17 cellular contexts compared by ENCODE assay signal in genomic region chr20:53253668-53254067, GRCh38.
DNase-seq lines count a peak whose midpoint lies in the region; ATAC-seq, FAIRE-seq and TF ChIP-seq lines count a peak whose summit lies in the region.
"Had no signal": no experiment of that assay in that cellular context is flagged by ENCODE, and none has a peak within 500 bp of the region (broad histone marks: within the 10 kb centered on the region; RNA-seq: fewer than 3 reads in every experiment).

No MANE protein-coding gene starts in this region.

- H3K9me2 ChIP-seq in GM23338 (ENCODE audit: insufficient read depth), result no peaks in the 10 kb centered on the region

- no peak overlapping the region for H3K14ac ChIP-seq in trophoblast cell (ENCODE audit: low read length)

- ATAC-seq in GM23338 (no peak), Right ventricle myocardium inferior (no peak), GM19395 (IDR thresholded peaks at IDR 0.05; ENCODE audit: unreplicated experiment) (no peak)
- ATAC-seq: CD8-positive, alpha-beta T cell; HepG2 had no signal

- no peaks in the 10 kb centered on the region for H3K9me3 ChIP-seq in trophoblast cell (ENCODE audit: insufficient read depth, low read depth, low read length)
- H3K9me3 ChIP-seq: HAP-1 had no signal

- H2AFZ ChIP-seq in GM23338, result peak overlapping the region; percentile 52; the same call in 1 of the 2 replicates
- no peak overlapping the region for H2AFZ ChIP-seq in trophoblast cell (ENCODE audit: insufficient read depth, low read length, poor library complexity)

- no peak overlapping the region for H3K4me3 Mint-ChIP-seq in GM23338
- H3K4me3 Mint-ChIP-seq: B cell; CD8-positive, alpha-beta T cell; IgD-negative memory B cell had no signal

- peaks cover 4% of the 10 kb centered on the region for H3K27me3 Mint-ChIP-seq in GM23338 (ENCODE audit: insufficient read depth, low read depth, poor library complexity)
- H3K27me3 Mint-ChIP-seq: IgD-negative memory B cell had no signal

- no peak overlapping the region for H4K12ac ChIP-seq in trophoblast cell (ENCODE audit: low read depth, low read length)

- no peaks in the 10 kb centered on the region for H3F3A ChIP-seq in GM23338 (replicated peaks; ENCODE audit: low read depth)

- WGBS in trophoblast cell (ENCODE audit: extremely low coverage, insufficient coverage, insufficient read length), result no CpG with 5 or more reads among the region's 18 CpGs

- TF ChIP-seq CTCF in GM23338 (conservative IDR thresholded peaks at IDR 0.05; ENCODE audit: low read depth in 2 of 2) (no peak), bronchial epithelial cell (IDR thresholded peaks at IDR 0.05; ENCODE audit: insufficient read depth, low read length, severe bottlenecking) (no peak), coronary artery (IDR thresholded peaks at IDR 0.05) (no peak)

- H3K79me1 ChIP-seq in trophoblast cell (ENCODE audit: low read length), result no peaks in the 10 kb centered on the region

- no peak overlapping the region for H2BK120ac ChIP-seq in trophoblast cell (ENCODE audit: insufficient read depth, low read length, poor library complexity)

- H4K20me1 ChIP-seq in GM23338 (replicated peaks; ENCODE audit: insufficient read depth), result no peaks in the 10 kb centered on the region
- H4K20me1 ChIP-seq: BLaER1 treated with 17β-estradiol and CSF1 and Interleukin-3, amounts not matched to agents 10 nM and 100 nM had no signal

- H2AK5ac ChIP-seq in trophoblast cell (ENCODE audit: low read length), result no peak overlapping the region

- H3K4me2 ChIP-seq in GM23338 (no peak overlapping the region), trophoblast cell (ENCODE audit: low read length) (no peak overlapping the region)
- H3K4me2 ChIP-seq: BLaER1 treated with 17β-estradiol and CSF1 and Interleukin-3, amounts not matched to agents 10 nM and 100 nM had no signal

- H3K79me2 ChIP-seq in GM23338 (replicated peaks; ENCODE audit: insufficient read depth), result no peaks in the 10 kb centered on the region
- H3K79me2 ChIP-seq in trophoblast cell (ENCODE audit: control insufficient read depth, insufficient read depth, low read length, poor library complexity), result no peaks in the 10 kb centered on the region

- peak; percentile 92 for FAIRE-seq in HTR-8/SVneo (lab: Jason Lieb, UNC)
- FAIRE-seq in bronchial epithelial cell (lab: Jason Lieb, UNC), result peak; percentile 28
- FAIRE-seq: HepG2 had no signal

- no peak overlapping the region for H2BK5ac ChIP-seq in trophoblast cell (ENCODE audit: low read depth, low read length, poor library complexity)

- H3K27ac ChIP-seq in GM23338 (ENCODE audit: low read depth), result no peak overlapping the region
- H3K27ac ChIP-seq in trophoblast cell (ENCODE audit: low read depth, low read length), result no peak overlapping the region
- no peak overlapping the region for H3K27ac ChIP-seq in coronary artery
- H3K27ac ChIP-seq: BLaER1 treated with 17β-estradiol and CSF1 and Interleukin-3, amounts not matched to agents 10 nM and 100 nM; HL-60 had no signal

- DNase-seq in GM23338 (ENCODE audit: low spot score), result no peak
- no peak for DNase-seq in HTR-8/SVneo (ENCODE audit: insufficient read length, low spot score)
- no peak for DNase-seq in bronchial epithelial cell (ENCODE audit: low read depth)
- no peak for DNase-seq in trophoblast cell
- no peak for DNase-seq in Right ventricle myocardium inferior (ENCODE audit: missing footprints)
- no peak for DNase-seq in coronary artery (ENCODE audit: low spot score)
- DNase-seq: Calu3; CD8-positive, alpha-beta T cell; GDM1; KG1 had no signal

- H3K4me1 ChIP-seq in GM23338 (ENCODE audit: insufficient read depth), result no peaks in the 10 kb centered on the region
- H3K4me1 ChIP-seq in trophoblast cell (ENCODE audit: control insufficient read depth in 1 of 2, insufficient read depth in 2 of 2, low read length in 2 of 2), result no peaks in the 10 kb centered on the region
- H3K4me1 ChIP-seq: BLaER1 treated with 17β-estradiol and CSF1 and Interleukin-3, amounts not matched to agents 10 nM and 100 nM; HAP-1 had no signal

- H3K36me3 ChIP-seq in GM23338 (ENCODE audit: insufficient read depth) (no peaks in the 10 kb centered on the region), bronchial epithelial cell (ENCODE audit: control insufficient read depth, insufficient read depth, low read length) (no peaks in the 10 kb centered on the region), trophoblast cell (ENCODE audit: control insufficient read depth in 1 of 2, insufficient read depth in 2 of 2, low read length in 2 of 2) (no peaks in the 10 kb centered on the region)
- H3K36me3 ChIP-seq: BLaER1 treated with 17β-estradiol and CSF1 and Interleukin-3, amounts not matched to agents 10 nM and 100 nM; HAP-1 had no signal

- H3K27ac Mint-ChIP-seq in GM23338, result no peak overlapping the region
- H3K27ac Mint-ChIP-seq: B cell; CD8-positive, alpha-beta T cell; IgD-negative memory B cell had no signal

- H3K18ac ChIP-seq in trophoblast cell (ENCODE audit: low read length), result no peak overlapping the region

- peaks cover 17% of the 10 kb centered on the region for H3K9me3 Mint-ChIP-seq in GM23338
- H3K9me3 Mint-ChIP-seq: CD8-positive, alpha-beta T cell had no signal

- no peak overlapping the region for H3K4ac ChIP-seq in trophoblast cell (ENCODE audit: low read depth, low read length)

- no peaks in the 10 kb centered on the region for H3K4me1 Mint-ChIP-seq in GM23338
- H3K4me1 Mint-ChIP-seq: B cell, IgD-negative memory B cell had no signal

- peaks cover 12% of the 10 kb centered on the region for H3K36me3 Mint-ChIP-seq in GM23338 (ENCODE audit: low read depth)
- H3K36me3 Mint-ChIP-seq: CD8-positive, alpha-beta T cell; IgD-negative memory B cell had no signal

- no peak overlapping the region for H4K91ac ChIP-seq in trophoblast cell (ENCODE audit: low read depth, low read length)

- H3K27me3 ChIP-seq in GM23338 (ENCODE audit: insufficient read depth) (no peaks in the 10 kb centered on the region), bronchial epithelial cell (ENCODE audit: control insufficient read depth, insufficient read depth, low read length) (no peaks in the 10 kb centered on the region), trophoblast cell (ENCODE audit: insufficient read depth, low read length) (no peaks in the 10 kb centered on the region)
- H3K27me3 ChIP-seq: BLaER1 treated with 17β-estradiol and CSF1 and Interleukin-3, amounts not matched to agents 10 nM and 100 nM had no signal

- H3K23ac ChIP-seq in trophoblast cell (ENCODE audit: low read length), result no peak overlapping the region

- no peak overlapping the region for H3K4me3 ChIP-seq in GM23338
- no peak overlapping the region for H3K4me3 ChIP-seq in bronchial epithelial cell (ENCODE audit: low read depth, low read length)
- peak overlapping the region; percentile 32 for H3K4me3 ChIP-seq in trophoblast cell (ENCODE audit: low read depth, low read length)
- H3K4me3 ChIP-seq in coronary artery, result no peak overlapping the region
- H3K4me3 ChIP-seq: BLaER1 treated with 17β-estradiol and CSF1 and Interleukin-3, amounts not matched to agents 10 nM and 100 nM; HAP-1 had no signal

- no peak overlapping the region for H4K8ac ChIP-seq in trophoblast cell (ENCODE audit: low read depth, low read length)

- H3K9ac ChIP-seq in trophoblast cell (ENCODE audit: low read length), result no peak overlapping the region
- H3K9ac ChIP-seq: BLaER1 treated with 17β-estradiol and CSF1 and Interleukin-3, amounts not matched to agents 10 nM and 100 nM had no signal

- no peak overlapping the region for H2BK12ac ChIP-seq in trophoblast cell (ENCODE audit: low read length)

- intact Hi-C loops in Right ventricle myocardium inferior (cut with DNase I), result no loop called here

TF ChIP-seq in GM23338, 12 proteins besides CTCF, POLR2A, EP300 and RAD21 (continues in another document):
- no peak for TF ChIP-seq JUNB (IDR thresholded peaks at IDR 0.05; ENCODE audit: unreplicated experiment)
- TF ChIP-seq ETS1 (IDR thresholded peaks at IDR 0.05), result no peak
- no peak for TF ChIP-seq REST (IDR thresholded peaks at IDR 0.05; ENCODE audit: unreplicated experiment)
- no peak for TF ChIP-seq STAT1 (IDR thresholded peaks at IDR 0.05; ENCODE audit: unreplicated experiment)
- TF ChIP-seq NANOG (IDR thresholded peaks at IDR 0.05; ENCODE audit: borderline replicate concordance), result no peak
- TF ChIP-seq POLR2AphosphoS5 (IDR thresholded peaks at IDR 0.05; ENCODE audit: low read depth), result no peak
- TF ChIP-seq ZNF331 (CRISPR knock-in tag; IDR thresholded peaks at IDR 0.05; ENCODE audit: low read depth), result no peak
- no peak for TF ChIP-seq ZNF114 (CRISPR knock-in tag; IDR thresholded peaks at IDR 0.05)
- no peak for TF ChIP-seq EZH2phosphoT487 (IDR thresholded peaks at IDR 0.05; ENCODE audit: unreplicated experiment)
